ENCODE assay signal across 9 cellular contexts in genomic region chr11:35343033-35343598, GRCh38.
DNase-seq lines count a peak whose midpoint lies in the region; ATAC-seq, FAIRE-seq and TF ChIP-seq lines count a peak whose summit lies in the region.
"Had no signal": no experiment of that assay in that cellular context is flagged by ENCODE, and none has a peak within 500 bp of the region (broad histone marks: within the 10 kb centered on the region; RNA-seq: fewer than 3 reads in every experiment).

No MANE protein-coding gene starts in this region.

- H3F3A ChIP-seq in PC-3 (ENCODE audit: low read length, unreplicated experiment), result no peaks in the 10 kb centered on the region

- intact Hi-C loops in tibial artery (cut with DNase I; ENCODE audit: low total_unique reads) (no loop called here), PC-3 (cut with micrococcal nuclease) (no loop called here)

- CTCF ChIA-PET in PC-3 (lab: Charles Lee), result no interaction called here

- H3K4me3 ChIP-seq in effector memory CD4-positive, alpha-beta T cell (ENCODE audit: insufficient read depth, low read depth, low read length, poor library complexity, severe bottlenecking), result no peak overlapping the region
- H3K4me3 ChIP-seq in tibial artery (no peak overlapping the region), PC-3 (ENCODE audit: low read length) (no peak overlapping the region)
- H3K4me3 ChIP-seq: BLaER1 treated with 17β-estradiol and CSF1 and Interleukin-3, amounts not matched to agents 10 nM and 100 nM had no signal

- TF ChIP-seq POLR2A in GM12891 (IDR thresholded peaks at IDR 0.05; ENCODE audit: low read depth, low read length), result no peak

- H3K79me2 ChIP-seq in PC-3 (ENCODE audit: low read length), result no peaks in the 10 kb centered on the region

- BruUV-seq in PC-3 (replicated peaks; lab: Mats Ljungman, UMichigan), result no TSS peak

- H4K20me1 ChIP-seq in PC-3 (ENCODE audit: low read length), result no peaks in the 10 kb centered on the region
- H4K20me1 ChIP-seq: BLaER1 treated with 17β-estradiol and CSF1 and Interleukin-3, amounts not matched to agents 10 nM and 100 nM had no signal

- POLR2A ChIA-PET in PC-3 (lab: Charles Lee; ENCODE audit: unreplicated experiment), result no interaction called here

- no peak overlapping the region for H2AFZ ChIP-seq in PC-3 (ENCODE audit: low read length)

- H3K9me2 ChIP-seq in PC-3 (replicated peaks; ENCODE audit: low read length), result no peaks in the 10 kb centered on the region

- H3K36me3 ChIP-seq in effector memory CD4-positive, alpha-beta T cell (ENCODE audit: control insufficient read depth, insufficient read depth, low read length), result no peaks in the 10 kb centered on the region
- H3K36me3 ChIP-seq in tibial artery (no peaks in the 10 kb centered on the region), PC-3 (ENCODE audit: low read depth, low read length) (no peaks in the 10 kb centered on the region)
- H3K36me3 ChIP-seq: BLaER1 treated with 17β-estradiol and CSF1 and Interleukin-3, amounts not matched to agents 10 nM and 100 nM had no signal

- TF ChIP-seq CTCF in tibial artery (IDR thresholded peaks at IDR 0.05) (no peak), PC-3 (conservative IDR thresholded peaks at IDR 0.05; ENCODE audit: low read depth, low read length) (no peak)

- H3K4me2 ChIP-seq in PC-3 (ENCODE audit: low read length), result no peak overlapping the region

- no peak overlapping the region for H3K27ac ChIP-seq in effector memory CD4-positive, alpha-beta T cell (ENCODE audit: insufficient read depth, low read length, poor library complexity, severe bottlenecking)
- no peak overlapping the region for H3K27ac ChIP-seq in tibial artery
- H3K27ac ChIP-seq in PC-3 (ENCODE audit: low read length), result no peak overlapping the region
- H3K27ac ChIP-seq: BLaER1 treated with 17β-estradiol and CSF1 and Interleukin-3, amounts not matched to agents 10 nM and 100 nM had no signal

- peak; percentile 64 for ATAC-seq in GM21825 (IDR thresholded peaks at IDR 0.05; ENCODE audit: unreplicated experiment)
- no peak for ATAC-seq in PC-3

- H3K27me3 ChIP-seq in effector memory CD4-positive, alpha-beta T cell (replicated peaks; ENCODE audit: control insufficient read depth, insufficient read depth, low read length, poor library complexity, severe bottlenecking), result no peaks in the 10 kb centered on the region
- H3K27me3 ChIP-seq in tibial artery (no peaks in the 10 kb centered on the region), PC-3 (ENCODE audit: low read length) (no peaks in the 10 kb centered on the region)
- H3K27me3 ChIP-seq: BLaER1 treated with 17β-estradiol and CSF1 and Interleukin-3, amounts not matched to agents 10 nM and 100 nM had no signal

- no peak overlapping the region for H3K9ac ChIP-seq in PC-3 (ENCODE audit: low read length)
- H3K9ac ChIP-seq: BLaER1 treated with 17β-estradiol and CSF1 and Interleukin-3, amounts not matched to agents 10 nM and 100 nM had no signal

- DNase-seq in GM12891 (ENCODE audit: insufficient read length, low spot score) (no peak), RPMI8226 (peak; percentile 44), midbrain (lab: John Stamatoyannopoulos, UW) (no peak), tibial artery (no peak), C1 segment of cervical spinal cord (lab: John Stamatoyannopoulos, UW) (no peak), PC-3 (no peak)
- peak in 2 of 3 donors; percentile 4 to 34 for DNase-seq in effector memory CD4-positive, alpha-beta T cell

- no peaks in the 10 kb centered on the region for H3K9me3 ChIP-seq in effector memory CD4-positive, alpha-beta T cell (ENCODE audit: control insufficient read depth, low read length)
- H3K9me3 ChIP-seq in tibial artery, result no peaks in the 10 kb centered on the region
- H3K9me3 ChIP-seq in PC-3 (ENCODE audit: low read length), result no peaks in the 10 kb centered on the region

- peaks cover 15% of the 10 kb centered on the region for H3K4me1 ChIP-seq in effector memory CD4-positive, alpha-beta T cell (ENCODE audit: control insufficient read depth, insufficient read depth, low read length, poor library complexity, severe bottlenecking)
- H3K4me1 ChIP-seq in tibial artery (peaks cover 0 to 12% (median 0%) of the 10 kb centered on the region in 4 donors), PC-3 (ENCODE audit: insufficient read depth, low read length) (peaks cover 12% of the 10 kb centered on the region)

- peak; percentile 90 for FAIRE-seq in GM12891 (lab: Jason Lieb, UNC)

TF ChIP-seq in GM12891, 5 proteins besides CTCF, POLR2A, EP300 and RAD21:
- TF ChIP-seq POU2F2 (IDR thresholded peaks at IDR 0.05; ENCODE audit: low read depth, low read length) (peak; percentile 74), PAX5 (IDR thresholded peaks at IDR 0.05; ENCODE audit: insufficient read depth, low read length, severe bottlenecking) (no peak), POLR2AphosphoS5 (IDR thresholded peaks at IDR 0.05; ENCODE audit: low read depth, low read length) (no peak), SPI1 (IDR thresholded peaks at IDR 0.05; ENCODE audit: low read depth, low read length) (peak; percentile 88)

Comparison
In these comparisons a context has a peak if more than half of its experiments do, and no peak if none do; other contexts are left out.
1. DNase-seq: peak in RPMI8226 (single experiment) and effector memory CD4-positive, alpha-beta T cell (2 of 3); none in GM12891 (single experiment), midbrain (single experiment), tibial artery (0 of 2), C1 segment of cervical spinal cord (0 of 14) and PC-3 (single experiment).